1 cellular context compared by ENCODE assay signal in the genomic region with DNA sequence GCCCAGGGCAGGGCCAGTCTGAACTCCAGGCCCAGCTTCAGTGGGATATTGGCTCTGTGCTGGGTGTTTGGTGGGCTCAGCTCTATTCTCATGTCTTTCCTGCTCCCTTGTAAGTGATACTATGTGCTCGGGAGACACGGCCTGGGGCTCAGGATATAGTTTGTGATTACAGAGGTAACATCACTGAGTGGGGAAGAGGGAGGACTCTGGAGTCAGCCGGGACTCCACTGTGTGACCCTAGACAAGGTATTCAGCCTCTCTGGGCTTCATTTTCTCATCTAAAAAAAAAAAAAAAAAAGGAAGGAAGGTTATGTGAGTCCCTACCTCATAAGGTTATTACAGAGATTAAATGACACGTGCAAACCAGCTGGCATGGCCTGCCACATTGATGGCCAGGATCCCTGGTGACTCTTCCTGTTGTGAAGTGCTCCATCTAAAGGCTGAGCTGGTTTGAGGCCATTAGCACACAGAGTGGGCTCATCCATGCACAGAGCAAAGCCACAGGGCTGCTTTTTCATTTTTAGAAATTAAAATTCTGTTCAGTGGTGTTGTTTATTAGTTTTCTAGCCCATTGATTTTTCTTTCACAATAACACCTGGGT.
TF ChIP-seq lines count a peak whose summit lies in the region.

No MANE protein-coding gene starts in this region.

TF ChIP-seq in K562, 482 proteins besides CTCF, POLR2A, EP300 and RAD21 (continued from another document):
- TF ChIP-seq, protein P1, sequence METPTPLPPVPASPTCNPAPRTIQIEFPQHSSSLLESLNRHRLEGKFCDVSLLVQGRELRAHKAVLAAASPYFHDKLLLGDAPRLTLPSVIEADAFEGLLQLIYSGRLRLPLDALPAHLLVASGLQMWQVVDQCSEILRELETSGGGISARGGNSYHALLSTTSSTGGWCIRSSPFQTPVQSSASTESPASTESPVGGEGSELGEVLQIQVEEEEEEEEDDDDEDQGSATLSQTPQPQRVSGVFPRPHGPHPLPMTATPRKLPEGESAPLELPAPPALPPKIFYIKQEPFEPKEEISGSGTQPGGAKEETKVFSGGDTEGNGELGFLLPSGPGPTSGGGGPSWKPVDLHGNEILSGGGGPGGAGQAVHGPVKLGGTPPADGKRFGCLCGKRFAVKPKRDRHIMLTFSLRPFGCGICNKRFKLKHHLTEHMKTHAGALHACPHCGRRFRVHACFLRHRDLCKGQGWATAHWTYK (CRISPR knock-in tag; IDR thresholded peaks at IDR 0.05) = no peak
- TF ChIP-seq, protein P2, sequence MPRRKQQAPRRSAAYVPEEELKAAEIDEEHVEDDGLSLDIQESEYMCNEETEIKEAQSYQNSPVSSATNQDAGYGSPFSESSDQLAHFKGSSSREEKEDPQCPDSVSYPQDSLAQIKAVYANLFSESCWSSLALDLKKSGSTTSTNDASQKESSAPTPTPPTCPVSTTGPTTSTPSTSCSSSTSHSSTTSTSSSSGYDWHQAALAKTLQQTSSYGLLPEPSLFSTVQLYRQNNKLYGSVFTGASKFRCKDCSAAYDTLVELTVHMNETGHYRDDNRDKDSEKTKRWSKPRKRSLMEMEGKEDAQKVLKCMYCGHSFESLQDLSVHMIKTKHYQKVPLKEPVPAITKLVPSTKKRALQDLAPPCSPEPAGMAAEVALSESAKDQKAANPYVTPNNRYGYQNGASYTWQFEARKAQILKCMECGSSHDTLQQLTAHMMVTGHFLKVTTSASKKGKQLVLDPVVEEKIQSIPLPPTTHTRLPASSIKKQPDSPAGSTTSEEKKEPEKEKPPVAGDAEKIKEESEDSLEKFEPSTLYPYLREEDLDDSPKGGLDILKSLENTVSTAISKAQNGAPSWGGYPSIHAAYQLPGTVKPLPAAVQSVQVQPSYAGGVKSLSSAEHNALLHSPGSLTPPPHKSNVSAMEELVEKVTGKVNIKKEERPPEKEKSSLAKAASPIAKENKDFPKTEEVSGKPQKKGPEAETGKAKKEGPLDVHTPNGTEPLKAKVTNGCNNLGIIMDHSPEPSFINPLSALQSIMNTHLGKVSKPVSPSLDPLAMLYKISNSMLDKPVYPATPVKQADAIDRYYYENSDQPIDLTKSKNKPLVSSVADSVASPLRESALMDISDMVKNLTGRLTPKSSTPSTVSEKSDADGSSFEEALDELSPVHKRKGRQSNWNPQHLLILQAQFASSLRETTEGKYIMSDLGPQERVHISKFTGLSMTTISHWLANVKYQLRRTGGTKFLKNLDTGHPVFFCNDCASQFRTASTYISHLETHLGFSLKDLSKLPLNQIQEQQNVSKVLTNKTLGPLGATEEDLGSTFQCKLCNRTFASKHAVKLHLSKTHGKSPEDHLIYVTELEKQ (CRISPR knock-in tag; IDR thresholded peaks at IDR 0.05) = no peak
- TF ChIP-seq TSC22D4 (tag; IDR thresholded peaks at IDR 0.05) (no peak), ZNF57 (CRISPR knock-in tag; IDR thresholded peaks at IDR 0.05) (no peak), CAMTA2 (CRISPR knock-in tag; conservative IDR thresholded peaks at IDR 0.05) (no peak), ZNF785 (CRISPR knock-in tag; IDR thresholded peaks at IDR 0.05) (no peak), ZNF263 (CRISPR knock-in tag; IDR thresholded peaks at IDR 0.05; ENCODE audit: borderline replicate concordance) (peak; percentile 51; the same call in 1 of the 2 replicates), ZC3H11A (IDR thresholded peaks at IDR 0.05; ENCODE audit: low read depth, low read length) (no peak), ZNF134 (CRISPR knock-in tag; conservative IDR thresholded peaks at IDR 0.05) (no peak)
- TF ChIP-seq, protein P3, sequence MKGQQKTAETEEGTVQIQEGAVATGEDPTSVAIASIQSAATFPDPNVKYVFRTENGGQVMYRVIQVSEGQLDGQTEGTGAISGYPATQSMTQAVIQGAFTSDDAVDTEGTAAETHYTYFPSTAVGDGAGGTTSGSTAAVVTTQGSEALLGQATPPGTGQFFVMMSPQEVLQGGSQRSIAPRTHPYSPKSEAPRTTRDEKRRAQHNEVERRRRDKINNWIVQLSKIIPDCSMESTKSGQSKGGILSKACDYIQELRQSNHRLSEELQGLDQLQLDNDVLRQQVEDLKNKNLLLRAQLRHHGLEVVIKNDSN (CRISPR knock-in tag; IDR thresholded peaks at IDR 0.05) = 0 out of 2 replicates have a peak, but pooled peaks have one; percentile 9
- TF ChIP-seq, protein P4, sequence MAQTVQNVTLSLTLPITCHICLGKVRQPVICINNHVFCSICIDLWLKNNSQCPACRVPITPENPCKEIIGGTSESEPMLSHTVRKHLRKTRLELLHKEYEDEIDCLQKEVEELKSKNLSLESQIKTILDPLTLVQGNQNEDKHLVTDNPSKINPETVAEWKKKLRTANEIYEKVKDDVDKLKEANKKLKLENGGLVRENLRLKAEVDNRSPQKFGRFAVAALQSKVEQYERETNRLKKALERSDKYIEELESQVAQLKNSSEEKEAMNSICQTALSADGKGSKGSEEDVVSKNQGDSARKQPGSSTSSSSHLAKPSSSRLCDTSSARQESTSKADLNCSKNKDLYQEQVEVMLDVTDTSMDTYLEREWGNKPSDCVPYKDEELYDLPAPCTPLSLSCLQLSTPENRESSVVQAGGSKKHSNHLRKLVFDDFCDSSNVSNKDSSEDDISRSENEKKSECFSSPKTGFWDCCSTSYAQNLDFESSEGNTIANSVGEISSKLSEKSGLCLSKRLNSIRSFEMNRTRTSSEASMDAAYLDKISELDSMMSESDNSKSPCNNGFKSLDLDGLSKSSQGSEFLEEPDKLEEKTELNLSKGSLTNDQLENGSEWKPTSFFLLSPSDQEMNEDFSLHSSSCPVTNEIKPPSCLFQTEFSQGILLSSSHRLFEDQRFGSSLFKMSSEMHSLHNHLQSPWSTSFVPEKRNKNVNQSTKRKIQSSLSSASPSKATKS (CRISPR knock-in tag; IDR thresholded peaks at IDR 0.05) = no peak
- TF ChIP-seq, protein P5, sequence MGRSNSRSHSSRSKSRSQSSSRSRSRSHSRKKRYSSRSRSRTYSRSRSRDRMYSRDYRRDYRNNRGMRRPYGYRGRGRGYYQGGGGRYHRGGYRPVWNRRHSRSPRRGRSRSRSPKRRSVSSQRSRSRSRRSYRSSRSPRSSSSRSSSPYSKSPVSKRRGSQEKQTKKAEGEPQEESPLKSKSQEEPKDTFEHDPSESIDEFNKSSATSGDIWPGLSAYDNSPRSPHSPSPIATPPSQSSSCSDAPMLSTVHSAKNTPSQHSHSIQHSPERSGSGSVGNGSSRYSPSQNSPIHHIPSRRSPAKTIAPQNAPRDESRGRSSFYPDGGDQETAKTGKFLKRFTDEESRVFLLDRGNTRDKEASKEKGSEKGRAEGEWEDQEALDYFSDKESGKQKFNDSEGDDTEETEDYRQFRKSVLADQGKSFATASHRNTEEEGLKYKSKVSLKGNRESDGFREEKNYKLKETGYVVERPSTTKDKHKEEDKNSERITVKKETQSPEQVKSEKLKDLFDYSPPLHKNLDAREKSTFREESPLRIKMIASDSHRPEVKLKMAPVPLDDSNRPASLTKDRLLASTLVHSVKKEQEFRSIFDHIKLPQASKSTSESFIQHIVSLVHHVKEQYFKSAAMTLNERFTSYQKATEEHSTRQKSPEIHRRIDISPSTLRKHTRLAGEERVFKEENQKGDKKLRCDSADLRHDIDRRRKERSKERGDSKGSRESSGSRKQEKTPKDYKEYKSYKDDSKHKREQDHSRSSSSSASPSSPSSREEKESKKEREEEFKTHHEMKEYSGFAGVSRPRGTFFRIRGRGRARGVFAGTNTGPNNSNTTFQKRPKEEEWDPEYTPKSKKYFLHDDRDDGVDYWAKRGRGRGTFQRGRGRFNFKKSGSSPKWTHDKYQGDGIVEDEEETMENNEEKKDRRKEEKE (IDR thresholded peaks at IDR 0.05; ENCODE audit: borderline replicate concordance in 1 of 2, control insufficient read depth in 1 of 2, low read depth in 2 of 2, low read length in 1 of 2) = no peak
